2 cellular contexts compared by ENCODE assay signal in genomic region chr3:167031364-167032049, GRCh38.
A peak's percentile ranks its signal among the peaks of the same experiment; 100 is the strongest.
TF ChIP-seq lines count a peak whose summit lies in the region.

No MANE protein-coding gene starts in this region.

TF ChIP-seq in HepG2, 621 proteins besides CTCF, POLR2A, EP300 and RAD21:
- peak; percentile 60; the same call in 1 of the 2 replicates for TF ChIP-seq MAFF (IDR thresholded peaks at IDR 0.05; ENCODE audit: low read depth, low read length)
- peak; percentile 51 to 79; a peak in 3 of 4 replicates for TF ChIP-seq MAFK (conservative IDR thresholded peaks at IDR 0.05 in 1 of 2, IDR thresholded peaks at IDR 0.05 in 1 of 2; ENCODE audit: low read length in 2 of 2)
- no peak for TF ChIP-seq SP1 (IDR thresholded peaks at IDR 0.05)
- TF ChIP-seq SP1 (CRISPR knock-in tag; IDR thresholded peaks at IDR 0.05) = no peak

TF ChIP-seq in K562, 482 proteins besides CTCF, POLR2A, EP300 and RAD21:
- no peak for TF ChIP-seq ZNF766 (CRISPR knock-in tag; conservative IDR thresholded peaks at IDR 0.05)
- 0 out of 2 replicates have a peak, but pooled peaks have one; percentile 6 for TF ChIP-seq ZNF316 (IDR thresholded peaks at IDR 0.05)
